7 cellular contexts compared by ENCODE assay signal in the genomic region with DNA sequence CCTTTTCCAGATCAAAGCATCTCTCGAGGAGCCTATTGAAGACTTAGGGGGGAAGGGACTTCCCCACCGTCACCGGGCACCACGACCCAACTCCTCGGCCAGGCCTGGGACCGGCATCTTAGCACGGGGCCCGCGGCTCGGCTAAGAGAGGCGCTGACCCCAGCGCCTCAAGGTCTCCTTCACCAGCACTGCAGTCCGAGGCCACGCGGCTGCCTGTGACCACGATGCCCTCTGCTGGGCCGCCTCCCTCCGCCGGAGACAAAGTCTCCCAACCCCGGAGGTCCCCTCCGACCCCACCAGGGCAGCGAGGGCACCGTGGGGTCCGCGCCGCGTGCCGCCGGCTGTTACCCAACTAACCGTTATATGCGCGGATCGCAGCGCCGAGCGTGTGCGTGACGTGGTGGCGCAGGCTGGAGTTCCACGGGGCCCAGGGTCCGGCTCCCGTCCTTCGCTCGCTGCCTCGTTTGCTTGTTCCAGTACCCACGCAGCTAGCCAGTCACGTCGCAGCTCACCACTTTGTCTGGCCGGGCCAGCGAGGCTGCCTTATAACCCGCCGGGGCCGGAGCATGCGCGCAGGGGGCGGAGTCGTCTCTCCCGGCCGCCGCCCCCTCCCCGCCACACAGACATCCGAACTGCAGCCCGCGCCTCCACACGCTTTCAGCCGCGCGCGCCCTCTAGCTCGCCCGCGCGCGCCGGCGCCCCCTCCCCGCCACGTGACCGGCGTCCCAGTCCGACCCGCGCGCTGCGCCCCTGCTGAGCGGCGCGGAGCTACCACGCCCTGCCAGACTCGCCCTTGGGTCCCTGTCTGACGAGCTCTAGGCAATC. TPM values are rescaled to one million over a fixed set of nuclear protein-coding genes. Genes with fewer than 3 reads are reported as not detected.
DNase-seq lines count a peak whose midpoint lies in the region; ATAC-seq and TF ChIP-seq lines count a peak whose summit lies in the region.

Gene SLC16A1, minus strand, starts transcription at position 519 of the 825 bp plus-strand sequence. CDS start 26,888 bp downstream, outside the sequence.

- no peaks in the 10 kb centered on the region for H3K36me3 ChIP-seq in hepatocyte (replicated peaks; ENCODE audit: insufficient read depth, low read depth)

- H2AFZ ChIP-seq in hepatocyte: peak within 1 kb of the TSS; percentile 97

- H4K20me1 ChIP-seq in hepatocyte (ENCODE audit: insufficient read depth, poor library complexity, severe bottlenecking): no peaks in the 10 kb centered on the region

- H3K4me2 ChIP-seq in hepatocyte: peak within 1 kb of the TSS; percentile 96

- no peaks in the 10 kb centered on the region for H3K27me3 ChIP-seq in hepatocyte

- H3K79me2 ChIP-seq in hepatocyte: peaks cover 44% of the 10 kb centered on the region

- H3K9me2 ChIP-seq in hepatocyte (replicated peaks; ENCODE audit: insufficient read depth): no peaks in the 10 kb centered on the region

- in situ Hi-C loops in astrocyte of the cerebellum (cut with HindIII; ENCODE audit: low sequenced_read_pairs): no loop called here

- H3K4me3 ChIP-seq in astrocyte of the cerebellum (ENCODE audit: low read depth, low read length) (peak within 1 kb of the TSS; percentile 64), hepatocyte (peak within 1 kb of the TSS; percentile 97), retinal pigment epithelial cell (ENCODE audit: low read length) (peak within 1 kb of the TSS; percentile 85)

- ATAC-seq in GM18517 (IDR thresholded peaks at IDR 0.05; ENCODE audit: unreplicated experiment) (peak; percentile 60), HG03039 (IDR thresholded peaks at IDR 0.05; ENCODE audit: unreplicated experiment) (peak; percentile 72)

- TF ChIP-seq CTCF in astrocyte of the cerebellum (IDR thresholded peaks at IDR 0.05; ENCODE audit: low read depth, low read length, missing control alignments): no peak
- peak; percentile 43 for TF ChIP-seq CTCF in hepatocyte (IDR thresholded peaks at IDR 0.05; ENCODE audit: poor library complexity)
- TF ChIP-seq CTCF in retinal pigment epithelial cell (conservative IDR thresholded peaks at IDR 0.05; ENCODE audit: low read depth, low read length): peak; percentile 22

- no peaks in the 10 kb centered on the region for H3K9me3 ChIP-seq in hepatocyte (ENCODE audit: low read depth)

- DNase-seq in NCI-H2029 treated with DMSO at 0.1 percent for 48 hours (lab: John Stamatoyannopoulos, UW) (peak; percentile 28), T-helper 22 cell (ENCODE audit: low read depth) (peak; percentile 84), astrocyte of the cerebellum (ENCODE audit: low read depth) (peak; percentile 73), hepatocyte (ENCODE audit: low spot score) (peak; percentile 96), retinal pigment epithelial cell (ENCODE audit: low read depth) (peak; percentile 56)

- peaks cover 11% of the 10 kb centered on the region for H3K4me1 ChIP-seq in hepatocyte (ENCODE audit: insufficient read depth)

- WGBS in hepatocyte (ENCODE audit: low lambda C conversion rate, missing lambda C conversion rate): 1% methylated on average over 80 of the region's 91 CpGs

- peak within 1 kb of the TSS; percentile 87 for H3K27ac ChIP-seq in hepatocyte

RNA-seq across cellular contexts. Expression of gene SLC16A1, which starts in this region (rescaled TPM):
- total RNA-seq in hepatocyte: 55.1 and 58.6 TPM in 2 replicates
- polyA plus RNA-seq in hepatocyte: 35.0 and 43.7 TPM in 2 replicates

Comparison
In these comparisons a context has a peak if more than half of its experiments do, and no peak if none do; other contexts are left out.
1. Peak in every context shown above with its lines: DNase-seq, ATAC-seq, H3K4me3 ChIP-seq and H3K27ac ChIP-seq.
2. DNase-seq: peak in every context shown above with its lines; median percentile 96 in hepatocyte; 84 in T-helper 22 cell; 73 in astrocyte of the cerebellum; 56 in retinal pigment epithelial cell; 28 in NCI-H2029 treated with DMSO at 0.1 percent for 48 hours.